In genomic region chr4:77157859-77158486, GRCh38 we compare ENCODE assay signal across 8 cellular contexts. TPM values are rescaled to one million over a fixed set of nuclear protein-coding genes. Genes with fewer than 3 reads are reported as not detected.
DNase-seq lines count a peak whose midpoint lies in the region; ATAC-seq, FAIRE-seq and TF ChIP-seq lines count a peak whose summit lies in the region.

No MANE protein-coding gene starts in this region.

- intact Hi-C loops in Right ventricle myocardium superior (cut with DNase I) (no loop called here), pancreas (cut with DNase I) (no loop called here)

- H3K36me3 Mint-ChIP-seq in HFFc6 (ENCODE audit: low read depth): peaks cover 17% of the 10 kb centered on the region
- H3K36me3 Mint-ChIP-seq in activated naive CD8-positive, alpha-beta T cell treated with anti-CD3 and anti-CD28 coated beads, Interleukin-2, amount 10 ng/mL, durations not matched to agents 7 days and 5 days: peaks cover 20% of the 10 kb centered on the region

- H3K27me3 Mint-ChIP-seq in HFFc6 (ENCODE audit: insufficient read depth): peaks cover 3% of the 10 kb centered on the region; the same call in 1 of the 2 replicates
- H3K27me3 Mint-ChIP-seq in activated naive CD8-positive, alpha-beta T cell treated with anti-CD3 and anti-CD28 coated beads, Interleukin-2, amount 10 ng/mL, durations not matched to agents 7 days and 5 days: no peaks in the 10 kb centered on the region

- TF ChIP-seq CTCF in HFFc6 (IDR thresholded peaks at IDR 0.05) (no peak), pancreas (IDR thresholded peaks at IDR 0.05) (no peak)

- H3K4me1 ChIP-seq in pancreas: peaks cover 0 to 14% (median 11%) of the 10 kb centered on the region in 3 donors
- H3K4me1 ChIP-seq in thymus (ENCODE audit: control insufficient read depth, insufficient read depth, low read length): peaks cover 22% of the 10 kb centered on the region

- peak overlapping the region; percentile 86 for H3K27ac Mint-ChIP-seq in HFFc6
- peak overlapping the region; percentile 58 for H3K27ac Mint-ChIP-seq in activated naive CD8-positive, alpha-beta T cell treated with anti-CD3 and anti-CD28 coated beads, Interleukin-2, amount 10 ng/mL, durations not matched to agents 7 days and 5 days

- H3K4me3 Mint-ChIP-seq in HFFc6: peak overlapping the region; percentile 94
- peak overlapping the region; percentile 95 for H3K4me3 Mint-ChIP-seq in activated naive CD8-positive, alpha-beta T cell treated with anti-CD3 and anti-CD28 coated beads, Interleukin-2, amount 10 ng/mL, durations not matched to agents 7 days and 5 days

- no peaks in the 10 kb centered on the region for H3K9me3 ChIP-seq in pancreas
- H3K9me3 ChIP-seq in thymus (ENCODE audit: control insufficient read depth): no peaks in the 10 kb centered on the region

- peak; percentile 16 for DNase-seq in GF-D8 (lab: John Stamatoyannopoulos, UW)
- peak; percentile 77 for DNase-seq in HFFc6
- DNase-seq in NAMALWA (ENCODE audit: low spot score): peak; percentile 88
- DNase-seq in activated naive CD8-positive, alpha-beta T cell treated with anti-CD3 and anti-CD28 coated beads, Interleukin-2, amount 10 ng/mL, durations not matched to agents 7 days and 5 days: peak; percentile 80
- DNase-seq in Right ventricle myocardium superior: peak; percentile 91
- peak; percentile 75 to 92 (median 86) for DNase-seq in pancreas

- H3K4me1 Mint-ChIP-seq in HFFc6 (ENCODE audit: low read depth): peaks cover 35% of the 10 kb centered on the region
- H3K4me1 Mint-ChIP-seq in activated naive CD8-positive, alpha-beta T cell treated with anti-CD3 and anti-CD28 coated beads, Interleukin-2, amount 10 ng/mL, durations not matched to agents 7 days and 5 days: peaks cover 35% of the 10 kb centered on the region

- POLR2A ChIA-PET in activated naive CD8-positive, alpha-beta T cell treated with anti-CD3 and anti-CD28 coated beads, Interleukin-2, amount 10 ng/mL, durations not matched to agents 7 days and 5 days (lab: Charles Lee): interaction anchor here (0.6 to 2.6 kb wide), 11 partner anchors 8 to 461 kb away, joined by 3 to 14 read pairs (median 3); partner anchors contain the start of genes CCNI and SEPTIN11

- H3K27ac ChIP-seq in pancreas: peak overlapping the region; percentile 51 to 96 (median 85)
- peak overlapping the region; percentile 96 for H3K27ac ChIP-seq in thymus (ENCODE audit: low read depth)

- no peaks in the 10 kb centered on the region for H3K27me3 ChIP-seq in pancreas
- no peaks in the 10 kb centered on the region for H3K27me3 ChIP-seq in thymus (ENCODE audit: control insufficient read depth, insufficient read depth)

- H3K4me3 ChIP-seq in pancreas (peak overlapping the region; percentile 90 to 98 (median 94)), thymus (ENCODE audit: low read length) (peak overlapping the region; percentile 99)

- H3K36me3 ChIP-seq in pancreas (peaks cover 0 to 22% (median 5%) of the 10 kb centered on the region in 3 donors), thymus (ENCODE audit: control insufficient read depth, insufficient read depth) (peaks cover 11% of the 10 kb centered on the region)

- WGBS in pancreas, 2 donors: 1% methylated on average over 28 to 53 of the region's 53 CpGs
- under 1% methylated on average over 53 of the region's 53 CpGs for WGBS in thymus

- no peak for FAIRE-seq in pancreas (lab: Jason Lieb, UNC)

- no peaks in the 10 kb centered on the region for H3K9me3 Mint-ChIP-seq in HFFc6
- no peaks in the 10 kb centered on the region for H3K9me3 Mint-ChIP-seq in activated naive CD8-positive, alpha-beta T cell treated with anti-CD3 and anti-CD28 coated beads, Interleukin-2, amount 10 ng/mL, durations not matched to agents 7 days and 5 days

- peak; percentile 84 for ATAC-seq in SK-N-SH treated with all-trans-retinoic acid at 6 μM for 48 hours
- ATAC-seq in activated naive CD8-positive, alpha-beta T cell treated with anti-CD3 and anti-CD28 coated beads, Interleukin-2, amount 10 ng/mL, durations not matched to agents 7 days and 5 days (ENCODE audit: low read depth): peak; percentile 34
- ATAC-seq in Right ventricle myocardium superior (ENCODE audit: poor library complexity): peak; percentile 87
- peak; percentile 56 to 83 (median 75) for ATAC-seq in pancreas

TF ChIP-seq in SK-N-SH treated with all-trans-retinoic acid at 6 μM for 48 hours, 23 proteins besides CTCF, POLR2A, EP300 and RAD21:
- TF ChIP-seq ZFP30 (CRISPR knock-in tag; IDR thresholded peaks at IDR 0.05): no peak
- no peak for TF ChIP-seq CSRNP3 (CRISPR knock-in tag; IDR thresholded peaks at IDR 0.05)
- peak; percentile 45; the same call in 1 of the 2 replicates for TF ChIP-seq ZFP3 (CRISPR knock-in tag; IDR thresholded peaks at IDR 0.05)
- no peak for TF ChIP-seq PPARA (CRISPR knock-in tag; IDR thresholded peaks at IDR 0.05; ENCODE audit: borderline replicate concordance)

RNA-seq across cellular contexts. Expression of gene CCNG2, which starts 1.0 kb away (rescaled TPM):
- total RNA-seq in HFFc6 (2021; fragmentation: NEBNext Ultra II Directional; extraction: Animal tissue kit (Norgen Biotek cat#: 25700)): 10 to 100 TPM; 17.1 to 20.4 (median 19.2) TPM
- total RNA-seq in activated naive CD8-positive, alpha-beta T cell treated with anti-CD3 and anti-CD28 coated beads, Interleukin-2, amount 10 ng/mL, durations not matched to agents 7 days and 5 days: 10 to 100 TPM; 29.3 to 29.7 TPM
- total RNA-seq in Right ventricle myocardium superior (9.6 TPM), pancreas (10 to 100 TPM in 3 of 6 donors, 1 to 10 TPM in 3; 4.7 to 30.2 (median 12.8) TPM)
- polyA plus RNA-seq in pancreas (1 to 10 TPM; 5.1 to 6.1 TPM), thymus (32.8 TPM)

Comparison
In these comparisons a context has a peak if more than half of its experiments do, and no peak if none do; other contexts are left out.
1. Peak in every context shown above with its lines: DNase-seq, ATAC-seq, H3K4me3 ChIP-seq and H3K27ac ChIP-seq.
2. DNase-seq: peak in every context shown above with its lines; median percentile 91 in Right ventricle myocardium superior; 88 in NAMALWA; 86 in pancreas; 80 in activated naive CD8-positive, alpha-beta T cell treated with anti-CD3 and anti-CD28 coated beads, Interleukin-2, amount 10 ng/mL, durations not matched to agents 7 days and 5 days; 77 in HFFc6; 16 in GF-D8.
3. ATAC-seq: peak in every context shown above with its lines; median percentile 87 in Right ventricle myocardium superior; 84 in SK-N-SH treated with all-trans-retinoic acid at 6 μM for 48 hours; 75 in pancreas; 34 in activated naive CD8-positive, alpha-beta T cell treated with anti-CD3 and anti-CD28 coated beads, Interleukin-2, amount 10 ng/mL, durations not matched to agents 7 days and 5 days.